ENCODE assay signal across 27 cellular contexts in genomic region chr19:15498156-15498858, GRCh38. TPM values are rescaled to one million over a fixed set of nuclear protein-coding genes. Genes with fewer than 3 reads are reported as not detected.
"Had no signal": no experiment of that assay in that cellular context is flagged by ENCODE, and none has a peak within 500 bp of the region (broad histone marks: within the 10 kb centered on the region; RNA-seq: fewer than 3 reads in every experiment).

No MANE protein-coding gene starts in this region.

- H3K27me3 ChIP-seq: Peyer's patch had no signal

- H3K27ac ChIP-seq: Peyer's patch, RWPE1, SJCRH30 had no signal

- H3K4me3 ChIP-seq: Peyer's patch, SJCRH30 had no signal

- DNase-seq: activated B cell treated with CpG ODN at 0.5 μM for 24 hours; activated CD4-positive, alpha-beta T cell treated with anti-CD3 and anti-CD28 coated beads for 1 hour; activated CD4-positive, alpha-beta T cell treated with anti-CD3 and anti-CD28 coated beads, Interleukin-2, amount 10 ng/mL, durations not matched to agents 24 days and 14 days; activated CD4-positive, alpha-beta T cell treated with anti-CD3 and anti-CD28 coated beads, Interleukin-2, amount 50 U/mL, for 48 hours; activated CD8-positive, alpha-beta memory T cell treated with anti-CD3 and anti-CD28 coated beads for 24 hours; activated effector memory CD4-positive, alpha-beta T cell treated with anti-CD3 and anti-CD28 coated beads, Interleukin-2, amount 50 U/mL, for 16 hours; activated naive CD4-positive, alpha-beta T cell treated with Interleukin-2 at 50 U/mL for 16 hours; activated T-cell treated with anti-CD3 and anti-CD28 coated beads, Interleukin-2, amount 50 U/mL, for 4 hours; KG1; NCI-H1092 treated with DMSO at 0.1 percent for 48 hours; NCI-H1417 treated with DMSO at 0.1 percent for 48 hours; NCI-H1694; NCI-H2029; NCI-H2107; NCI-H2171 treated with DMSO at 0.1 percent for 48 hours; NCI-H345; NCI-H510A; NCI-H526 treated with DMSO at 0.1 percent for 48 hours; Peyer's patch; Right ventricle myocardium superior; SJCRH30; T-helper 17 cell; T-helper 9 cell had no signal

- ATAC-seq: T-helper 17 cell had no signal

- H3K9me3 ChIP-seq: Peyer's patch, SJCRH30 had no signal

- H3K36me3 ChIP-seq: Peyer's patch, SJCRH30 had no signal

- H3K4me1 ChIP-seq: Peyer's patch, SJCRH30 had no signal

RNA-seq across cellular contexts. Expression of gene CYP4F22, which starts 10.0 kb away (rescaled TPM):
- total RNA-seq: activated B cell treated with CpG ODN at 0.5 μM for 24 hours, cerebellum, LHCN-M2, M059J, Peyer's patch, Right ventricle myocardium superior, SJCRH30 had no signal

RNA-seq across cellular contexts. Expression of gene PGLYRP2, which starts 19.0 kb away (rescaled TPM):
- total RNA-seq: activated B cell treated with CpG ODN at 0.5 μM for 24 hours; activated CD4-positive, alpha-beta T cell treated with anti-CD3 and anti-CD28 coated beads, Interleukin-2, amount 10 ng/mL, durations not matched to agents 24 days and 14 days; cerebellum; LHCN-M2; Peyer's patch; Right ventricle myocardium superior; SJCRH30; T-helper 17 cell had no signal
